In the genomic region with DNA sequence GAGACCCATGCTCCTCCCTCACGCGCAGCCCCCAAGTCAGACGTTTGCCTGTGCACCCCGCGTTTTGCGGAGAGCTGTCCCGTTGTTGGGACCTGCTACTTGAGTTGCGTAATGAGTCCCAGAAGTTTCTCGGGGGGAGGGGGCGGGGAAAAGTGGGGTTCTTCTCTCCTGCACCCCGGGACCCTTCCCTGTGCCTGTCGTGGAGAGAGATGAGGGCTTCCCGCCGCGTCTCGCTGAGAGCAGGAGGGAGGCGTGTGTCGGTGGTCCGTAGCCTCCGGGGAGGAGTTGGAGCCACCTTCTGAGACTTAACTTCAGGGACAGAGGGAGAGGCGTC, we compare ENCODE assay signal across 9 cellular contexts. TPM values are rescaled to one million over a fixed set of nuclear protein-coding genes. Genes with fewer than 3 reads are reported as not detected.
A peak's percentile ranks its signal among the peaks of the same experiment; 100 is the strongest.
DNase-seq lines count a peak whose midpoint lies in the region; ATAC-seq and TF ChIP-seq lines count a peak whose summit lies in the region.
"Had no signal": no experiment of that assay in that cellular context is flagged by ENCODE, and none has a peak within 500 bp of the region (broad histone marks: within the 10 kb centered on the region; RNA-seq: fewer than 3 reads in every experiment).

No MANE protein-coding gene starts in this region.

- no peaks in the 10 kb centered on the region for H3K36me3 ChIP-seq in Caco-2 (ENCODE audit: control insufficient read depth, insufficient read depth, low read length)
- H3K36me3 ChIP-seq in heart left ventricle = peaks cover 0 to 18% (median 7%) of the 10 kb centered on the region in 9 donors
- H3K36me3 ChIP-seq in rectal smooth muscle tissue (ENCODE audit: control insufficient read depth, insufficient read depth, low read length) = no peaks in the 10 kb centered on the region

- H3K27ac Mint-ChIP-seq in Caco-2 (ENCODE audit: unreplicated experiment) = peak overlapping the region; percentile 89
- H3K27ac Mint-ChIP-seq in activated T-helper 1 cell treated with anti-CD3 and anti-CD28 coated beads, Interleukin-12 subunit alpha, Interleukin-12 subunit beta, Interleukin-2, Interleukin-4 antibody, amounts not matched to agents 30 ng/mL and 10 ng/mL and 1 ng/mL, durations not matched to agents 14 hours and 24 hours and 36 hours = peak overlapping the region; percentile 97

- TF ChIP-seq CTCF in Caco-2 (IDR thresholded peaks at IDR 0.05; ENCODE audit: insufficient read depth in 1 of 2, low read depth in 1 of 2, low read length in 1 of 2, severe bottlenecking in 1 of 2, unreplicated experiment in 1 of 2) (no peak), heart left ventricle (IDR thresholded peaks at IDR 0.05) (no peak)

- peak overlapping the region; percentile 91 for H3K4me3 Mint-ChIP-seq in Caco-2 (ENCODE audit: unreplicated experiment)
- peak overlapping the region; percentile 89 for H3K4me3 Mint-ChIP-seq in activated T-helper 1 cell treated with anti-CD3 and anti-CD28 coated beads, Interleukin-12 subunit alpha, Interleukin-12 subunit beta, Interleukin-2, Interleukin-4 antibody, amounts not matched to agents 30 ng/mL and 10 ng/mL and 1 ng/mL, durations not matched to agents 14 hours and 24 hours and 36 hours

- no peak for TF ChIP-seq POLR2A in heart left ventricle (IDR thresholded peaks at IDR 0.05)

- H3K9me3 ChIP-seq in Caco-2 (no peaks in the 10 kb centered on the region), heart left ventricle (no peaks in the 10 kb centered on the region)

- CTCF ChIA-PET in Caco-2 (lab: Charles Lee) = interaction anchor here (0.7 to 2.9 kb wide), 7 partner anchors 9 to 158 kb away, joined by 3 to 30 read pairs (median 9); no protein-coding TSS in a partner anchor

- intact Hi-C loops in Caco-2 (cut with micrococcal nuclease; ENCODE audit: unreplicated experiment) = loop anchor here (2.0 kb wide), 1 partner anchor 37 kb away; no protein-coding TSS in a partner anchor
- intact Hi-C loops in activated T-helper 1 cell treated with anti-CD3 and anti-CD28 coated beads, Interleukin-12 subunit alpha, Interleukin-12 subunit beta, Interleukin-2, Interleukin-4 antibody, amounts not matched to agents 30 ng/mL and 10 ng/mL and 1 ng/mL, durations not matched to agents 14 hours and 24 hours and 36 hours (cut with micrococcal nuclease) = loop anchor here (2.0 to 10.0 kb wide), 7 partner anchors 301 to 1657 kb away; partner anchors contain the start of genes HERC3, HERC5, HERC6 and PKD2
- intact Hi-C loops in heart left ventricle (cut with DNase I) = loop anchor here in 9 of 10 donors (1.0 to 5.0 kb wide), 7 partner anchors 37 to 285 kb away; partner anchors contain the start of gene KLHL8 (in 1 of the 9)

- no peaks in the 10 kb centered on the region for H3K27me3 Mint-ChIP-seq in Caco-2 (ENCODE audit: insufficient read depth, unreplicated experiment)
- no peaks in the 10 kb centered on the region for H3K27me3 Mint-ChIP-seq in activated T-helper 1 cell treated with anti-CD3 and anti-CD28 coated beads, Interleukin-12 subunit alpha, Interleukin-12 subunit beta, Interleukin-2, Interleukin-4 antibody, amounts not matched to agents 30 ng/mL and 10 ng/mL and 1 ng/mL, durations not matched to agents 14 hours and 24 hours and 36 hours (ENCODE audit: insufficient read depth)

- 0 to 1% (median 0%) methylated on average over 13 to 21 of the region's 21 CpGs for WGBS in heart left ventricle, 4 donors

- no TSS peak for BruUV-seq in Caco-2 (replicated peaks; lab: Mats Ljungman, UMichigan)

- H3K4me3 ChIP-seq in Caco-2 (ENCODE audit: low read depth, low read length) (peak overlapping the region; percentile 84), heart left ventricle (peak overlapping the region; percentile 58 to 98 (median 94)), rectal smooth muscle tissue (ENCODE audit: low read length) (peak overlapping the region; percentile 83)

- DNase-seq in Caco-2 (peak in 1 of 2 experiments; percentile 38), heart left ventricle (peak in 2 of 5 donors; percentile 23 to 69), NCI-H2029 treated with DMSO at 0.1 percent for 48 hours (lab: John Stamatoyannopoulos, UW) (no peak), DMS153 treated with DMSO at 0.1 percent for 48 hours (lab: John Stamatoyannopoulos, UW; ENCODE audit: unreplicated experiment) (no peak)
- DNase-seq in activated T-helper 1 cell treated with anti-CD3 and anti-CD28 coated beads, Interleukin-12 subunit alpha, Interleukin-12 subunit beta, Interleukin-2, Interleukin-4 antibody, amounts not matched to agents 30 ng/mL and 10 ng/mL and 1 ng/mL, durations not matched to agents 14 hours and 24 hours and 36 hours (ENCODE audit: low spot score) = no peak

- H3K27me3 ChIP-seq in Caco-2 (replicated peaks; ENCODE audit: control insufficient read depth, insufficient read depth, low read length) (no peaks in the 10 kb centered on the region), heart left ventricle (no peaks in the 10 kb centered on the region), rectal smooth muscle tissue (ENCODE audit: control insufficient read depth, insufficient read depth, low read length) (no peaks in the 10 kb centered on the region)

- H3K27ac ChIP-seq in heart left ventricle (peak overlapping the region; percentile 87 to 100 (median 98)), rectal smooth muscle tissue (ENCODE audit: low read depth, low read length) (peak overlapping the region; percentile 98)

- H3K36me3 Mint-ChIP-seq in Caco-2 (ENCODE audit: insufficient read depth, unreplicated experiment) = peaks cover 9% of the 10 kb centered on the region
- peaks cover 1% of the 10 kb centered on the region for H3K36me3 Mint-ChIP-seq in activated T-helper 1 cell treated with anti-CD3 and anti-CD28 coated beads, Interleukin-12 subunit alpha, Interleukin-12 subunit beta, Interleukin-2, Interleukin-4 antibody, amounts not matched to agents 30 ng/mL and 10 ng/mL and 1 ng/mL, durations not matched to agents 14 hours and 24 hours and 36 hours (ENCODE audit: low read depth)

- H3K4me1 ChIP-seq in Caco-2 (peaks cover 22% of the 10 kb centered on the region), heart left ventricle (peaks cover 6 to 54% (median 38%) of the 10 kb centered on the region in 12 donors), rectal smooth muscle tissue (ENCODE audit: control insufficient read depth, insufficient read depth, low read length) (peaks cover 14% of the 10 kb centered on the region)

- peak overlapping the region; percentile 92 for H3K9ac ChIP-seq in rectal smooth muscle tissue (ENCODE audit: low read length)

- peaks cover 20% of the 10 kb centered on the region for H3K4me1 Mint-ChIP-seq in Caco-2 (ENCODE audit: low read depth, unreplicated experiment)
- peaks cover 53% of the 10 kb centered on the region for H3K4me1 Mint-ChIP-seq in activated T-helper 1 cell treated with anti-CD3 and anti-CD28 coated beads, Interleukin-12 subunit alpha, Interleukin-12 subunit beta, Interleukin-2, Interleukin-4 antibody, amounts not matched to agents 30 ng/mL and 10 ng/mL and 1 ng/mL, durations not matched to agents 14 hours and 24 hours and 36 hours (ENCODE audit: low read depth)

- POLR2A ChIA-PET in Caco-2 (lab: Charles Lee) = interaction anchor here (0.6 to 2.7 kb wide), 7 partner anchors 9 to 455 kb away, joined by 3 to 38 read pairs (median 5); partner anchors contain the start of gene HSD17B11

- no peaks in the 10 kb centered on the region for H3K9me3 Mint-ChIP-seq in Caco-2 (ENCODE audit: unreplicated experiment)
- H3K9me3 Mint-ChIP-seq in activated T-helper 1 cell treated with anti-CD3 and anti-CD28 coated beads, Interleukin-12 subunit alpha, Interleukin-12 subunit beta, Interleukin-2, Interleukin-4 antibody, amounts not matched to agents 30 ng/mL and 10 ng/mL and 1 ng/mL, durations not matched to agents 14 hours and 24 hours and 36 hours = no peaks in the 10 kb centered on the region

- peak; percentile 3 for ATAC-seq in HG03342 (IDR thresholded peaks at IDR 0.05; ENCODE audit: unreplicated experiment)
- ATAC-seq in heart left ventricle = peak in 3 of 4 donors; percentile 3 to 17 (median 10)
- ATAC-seq in GM18517 (IDR thresholded peaks at IDR 0.05; ENCODE audit: unreplicated experiment) = no peak

RNA-seq across cellular contexts. Expression of gene AFF1, which starts 0.7 kb away (rescaled TPM):
- total RNA-seq in Caco-2 (2022) (45.2 and 48.3 TPM in 2 replicates), heart left ventricle (10 to 100 TPM; 55.8 to 96.5 (median 73.3) TPM)
- 44.7 and 47.0 TPM in 2 replicates for total RNA-seq in activated T-helper 1 cell treated with anti-CD3 and anti-CD28 coated beads, Interleukin-12 subunit alpha, Interleukin-12 subunit beta, Interleukin-2, Interleukin-4 antibody, amounts not matched to agents 30 ng/mL and 10 ng/mL and 1 ng/mL, durations not matched to agents 14 hours and 24 hours and 36 hours
- 10 to 100 TPM; 51.8 to 72.8 TPM for polyA plus RNA-seq in heart left ventricle

RNA-seq across cellular contexts. Expression of gene C4orf36, which starts 43.2 kb away (rescaled TPM):
- 2.2 and 2.4 TPM in 2 replicates for total RNA-seq in Caco-2 (2022)
- not detected in 2 replicates for total RNA-seq in activated T-helper 1 cell treated with anti-CD3 and anti-CD28 coated beads, Interleukin-12 subunit alpha, Interleukin-12 subunit beta, Interleukin-2, Interleukin-4 antibody, amounts not matched to agents 30 ng/mL and 10 ng/mL and 1 ng/mL, durations not matched to agents 14 hours and 24 hours and 36 hours
- total RNA-seq in heart left ventricle = 1 to 10 TPM in 5 of 9 donors, under 1 TPM in 2, not detected in 2; 0.61 to 2.4 (median 1.2) TPM
- polyA plus RNA-seq in heart left ventricle = under 1 TPM in 1 of 2 donors, not detected in 1; 0.36 TPM
- total RNA-seq: myocyte had no signal
